In the genomic region with DNA sequence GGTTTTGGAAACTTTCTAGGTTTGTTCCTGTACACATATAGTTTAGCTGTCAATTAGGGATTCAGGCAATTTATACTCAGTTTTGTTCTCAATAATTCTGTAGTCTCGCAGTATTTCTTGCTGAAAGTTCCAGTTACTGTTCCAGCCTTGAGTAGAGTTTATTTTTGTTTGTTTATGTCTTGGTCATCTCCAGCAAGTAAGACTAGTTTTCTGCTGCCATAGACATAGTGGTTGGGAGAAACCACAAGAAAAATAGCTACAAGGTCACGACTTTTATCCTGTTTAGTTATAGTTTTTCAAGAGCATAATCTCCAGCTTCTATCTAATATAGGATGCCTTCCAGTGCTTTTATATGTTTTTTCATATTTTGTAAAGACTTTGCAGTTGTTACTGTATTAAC, we compare ENCODE assay signal across 22 cellular contexts.
DNase-seq lines count a peak whose midpoint lies in the region; TF ChIP-seq lines count a peak whose summit lies in the region.
"Had no signal": no experiment of that assay in that cellular context is flagged by ENCODE, and none has a peak within 500 bp of the region (broad histone marks: within the 10 kb centered on the region; RNA-seq: fewer than 3 reads in every experiment).

No MANE protein-coding gene starts in this region.

- no peak overlapping the region for H3K4me3 ChIP-seq in epithelial cell of esophagus (ENCODE audit: low read length)
- H3K4me3 ChIP-seq: K562 had no signal

- DNase-seq in HCEC 1CT (peak; percentile 50), RPMI7951 (ENCODE audit: low read depth) (peak; percentile 29), epithelial cell of esophagus (ENCODE audit: low read depth) (peak; percentile 28), SIG-M5 treated with dmso at 0.1 percent for 504 hours (lab: John Stamatoyannopoulos, UW; ENCODE audit: unreplicated experiment) (no peak), NCI-H2081 (lab: John Stamatoyannopoulos, UW) (no peak), NCI-H128 (lab: John Stamatoyannopoulos, UW; ENCODE audit: unreplicated experiment) (no peak), NCI-H2029 (lab: John Stamatoyannopoulos, UW) (no peak)
- DNase-seq: CD8-positive, alpha-beta memory T cell; DMS 273 treated with DMSO at 0.1 percent for 48 hours; DMS79 treated with DMSO at 0.1 percent for 48 hours; H9; HFFc6; Kasumi-1; MM.1S; NCI-H1417; NCI-H1694 treated with DMSO at 0.1 percent for 48 hours; NCI-H2171 treated with DMSO at 0.1 percent for 48 hours; NCI-H524 treated with DMSO at 0.1 percent for 48 hours; SIG-M5; SK-N-SH; SW 1271 had no signal

- TF ChIP-seq CTCF in epithelial cell of esophagus (IDR thresholded peaks at IDR 0.05; ENCODE audit: insufficient read depth, low read depth, low read length, missing control alignments) = no peak

Comparison
In these comparisons a context has a peak if more than half of its experiments do, and no peak if none do; other contexts are left out.
1. DNase-seq: peak in HCEC 1CT (single experiment), RPMI7951 (single experiment) and epithelial cell of esophagus (single experiment); none in SIG-M5 treated with dmso at 0.1 percent for 504 hours (single experiment), NCI-H2081 (0 of 2), NCI-H128 (single experiment) and NCI-H2029 (single experiment).